In genomic region chr2:26640331-26640745, GRCh38 we compare ENCODE assay signal across 12 cellular contexts. TPM values are rescaled to one million over a fixed set of nuclear protein-coding genes. Genes with fewer than 3 reads are reported as not detected.
DNase-seq lines count a peak whose midpoint lies in the region; ATAC-seq and TF ChIP-seq lines count a peak whose summit lies in the region.
"Had no signal": no experiment of that assay in that cellular context is flagged by ENCODE, and none has a peak within 500 bp of the region (broad histone marks: within the 10 kb centered on the region; RNA-seq: fewer than 3 reads in every experiment).

No MANE protein-coding gene starts in this region.

- POLR2A ChIA-PET in HCT116 (lab: Charles Lee): interaction anchor here (1.2 kb wide), 2 partner anchors 9 to 83 kb away, joined by 4 to 5 read pairs; no protein-coding TSS in a partner anchor
- POLR2A ChIA-PET in naive thymus-derived CD4-positive, alpha-beta T cell (lab: Charles Lee): no interaction called here

- no peaks in the 10 kb centered on the region for H3K9me3 ChIP-seq in HCT116 (ENCODE audit: control insufficient read depth in 1 of 2, insufficient read depth in 1 of 2, low read depth in 1 of 2, low read length in 2 of 2)
- H3K9me3 ChIP-seq in naive thymus-derived CD4-positive, alpha-beta T cell (ENCODE audit: control insufficient read depth in 2 of 3, low read length in 3 of 3): no peaks in the 10 kb centered on the region
- H3K9me3 ChIP-seq: SJSA1 had no signal

- no peak for TF ChIP-seq RAD21 in HCT116 (IDR thresholded peaks at IDR 0.05; ENCODE audit: low read depth)

- TF ChIP-seq POLR2A in HCT116 (IDR thresholded peaks at IDR 0.05; ENCODE audit: borderline replicate concordance, extremely low read depth, insufficient read depth, insufficient read length): no peak
- TF ChIP-seq POLR2A in erythroblast (IDR thresholded peaks at IDR 0.05; ENCODE audit: low read length): no peak

- H3K4me1 Mint-ChIP-seq in endothelial cell (ENCODE audit: unreplicated experiment): peaks cover 6% of the 10 kb centered on the region
- H3K4me1 Mint-ChIP-seq in naive thymus-derived CD4-positive, alpha-beta T cell: peaks cover 0 to 4% (median 0%) of the 10 kb centered on the region in 7 donors

- intact Hi-C loops in HCT116 (cut with micrococcal nuclease): no loop called here
- intact Hi-C loops in naive thymus-derived CD4-positive, alpha-beta T cell (cut with micrococcal nuclease): no loop called here

- in situ Hi-C loops in astrocyte of the cerebellum (cut with HindIII; ENCODE audit: low sequenced_read_pairs): no loop called here

- H3K4me1 ChIP-seq in HCT116 (ENCODE audit: control insufficient read depth in 1 of 2, insufficient read depth in 2 of 2, low read length in 2 of 2): peaks cover 8 to 20% of the 10 kb centered on the region in 2 experiments; a peak in 3 of 4 replicates
- H3K4me1 ChIP-seq in naive thymus-derived CD4-positive, alpha-beta T cell (ENCODE audit: control insufficient read depth in 2 of 2, insufficient read depth in 2 of 2, low read length in 2 of 2): no peaks in the 10 kb centered on the region
- H3K4me1 ChIP-seq: SJSA1 had no signal

- peak overlapping the region; percentile 60 for H3K4me2 ChIP-seq in HCT116 (ENCODE audit: low read length)

- no peaks in the 10 kb centered on the region for H3K79me2 ChIP-seq in HCT116 (ENCODE audit: insufficient read depth, low read length)

- no peaks in the 10 kb centered on the region for H3K9me2 ChIP-seq in HCT116 (ENCODE audit: insufficient read depth)

- 0 out of 2 replicates have a peak, but pooled peaks cover 5% of the 10 kb centered on the region for H3K27me3 ChIP-seq in HCT116 (ENCODE audit: insufficient read depth, low read length)
- H3K27me3 ChIP-seq in naive thymus-derived CD4-positive, alpha-beta T cell (ENCODE audit: control insufficient read depth in 2 of 2, insufficient read depth in 2 of 2, low read length in 2 of 2): no peaks in the 10 kb centered on the region

- no peak overlapping the region for H3K4me3 Mint-ChIP-seq in endothelial cell (ENCODE audit: unreplicated experiment)
- no peak overlapping the region for H3K4me3 Mint-ChIP-seq in naive thymus-derived CD4-positive, alpha-beta T cell

- H3K36me3 Mint-ChIP-seq in endothelial cell (ENCODE audit: low read depth, unreplicated experiment): no peaks in the 10 kb centered on the region
- peaks cover 0 to 3% (median 0%) of the 10 kb centered on the region in 5 donors for H3K36me3 Mint-ChIP-seq in naive thymus-derived CD4-positive, alpha-beta T cell

- no peak overlapping the region for H3K27ac ChIP-seq in HCT116 (ENCODE audit: low read depth, low read length)
- H3K27ac ChIP-seq in naive thymus-derived CD4-positive, alpha-beta T cell (ENCODE audit: low read depth, low read length): no peak overlapping the region
- H3K27ac ChIP-seq: SJSA1 had no signal

- RAD21 ChIA-PET in HCT116 (lab: Charles Lee; ENCODE audit: low non-redundant PET in 1 of 2, low total read pairs in 2 of 2, uncharacterized antibody in 2 of 2, unreplicated experiment in 2 of 2): no interaction called here

- H3K9ac ChIP-seq in HCT116 (ENCODE audit: low read length): no peak overlapping the region

- no peaks in the 10 kb centered on the region for H3K36me3 ChIP-seq in HCT116 (ENCODE audit: control insufficient read depth in 1 of 2, insufficient read depth in 2 of 2, low read length in 2 of 2)
- H3K36me3 ChIP-seq in naive thymus-derived CD4-positive, alpha-beta T cell (ENCODE audit: control insufficient read depth in 2 of 3, insufficient read depth in 3 of 3, low read length in 3 of 3): no peaks in the 10 kb centered on the region
- H3K36me3 ChIP-seq: SJSA1 had no signal

- no peaks in the 10 kb centered on the region for H3K9me3 Mint-ChIP-seq in endothelial cell (ENCODE audit: unreplicated experiment)
- H3K9me3 Mint-ChIP-seq in naive thymus-derived CD4-positive, alpha-beta T cell: no peaks in the 10 kb centered on the region

- no TSS peak for BruUV-seq in HCT116 (replicated peaks; lab: Mats Ljungman, UMichigan)

- H4K20me1 ChIP-seq in HCT116 (ENCODE audit: insufficient read depth): no peaks in the 10 kb centered on the region

- no peak for TF ChIP-seq CTCF in HCT116 (IDR thresholded peaks at IDR 0.05 in 2 of 3, conservative IDR thresholded peaks at IDR 0.05 in 1 of 3; ENCODE audit: borderline replicate concordance in 1 of 3, insufficient read depth in 1 of 3, low read depth in 2 of 3, low read length in 2 of 3)
- TF ChIP-seq CTCF in astrocyte of the cerebellum (IDR thresholded peaks at IDR 0.05; ENCODE audit: low read depth, low read length, missing control alignments): no peak
- no peak for TF ChIP-seq CTCF in endothelial cell (IDR thresholded peaks at IDR 0.05; ENCODE audit: unreplicated experiment)

- H3K4me3 ChIP-seq in HCT116 (replicated peaks in 1 of 2; ENCODE audit: low read depth in 1 of 2, low read length in 2 of 2): no peak overlapping the region
- no peak overlapping the region for H3K4me3 ChIP-seq in astrocyte of the cerebellum (ENCODE audit: low read depth, low read length)
- H3K4me3 ChIP-seq in naive thymus-derived CD4-positive, alpha-beta T cell (ENCODE audit: low read length): no peak overlapping the region
- H3K4me3 ChIP-seq: SJSA1 had no signal

- peak; percentile 76 for DNase-seq in AG08395 (ENCODE audit: low spot score)
- peak; percentile 13 for DNase-seq in HCT116 (ENCODE audit: low read depth, low spot score)
- peak; percentile 6 for DNase-seq in astrocyte of the cerebellum (ENCODE audit: low read depth)
- DNase-seq in kidney tubule cell (ENCODE audit: low spot score): peak; percentile 90
- no peak for DNase-seq in endothelial cell (ENCODE audit: low spot score)
- no peak for DNase-seq in naive thymus-derived CD4-positive, alpha-beta T cell
- DNase-seq in erythroblast (lab: John Stamatoyannopoulos, UW): no peak
- DNase-seq: activated T-cell treated with anti-CD3 and anti-CD28 coated beads, Interleukin-2, amount 50 U/mL, for 48 hours; DMS153; KBM-7 had no signal

- peaks cover 4% of the 10 kb centered on the region for H3K27me3 Mint-ChIP-seq in endothelial cell (ENCODE audit: unreplicated experiment)
- peaks cover 15 to 35% (median 26%) of the 10 kb centered on the region in 5 donors for H3K27me3 Mint-ChIP-seq in naive thymus-derived CD4-positive, alpha-beta T cell

- CTCF ChIA-PET in HCT116 (lab: Charles Lee): interaction anchor here (1.0 kb wide), 1 partner anchor 376 kb away, joined by 3 read pairs; no protein-coding TSS in a partner anchor
- CTCF ChIA-PET in naive thymus-derived CD4-positive, alpha-beta T cell (lab: Charles Lee): no interaction called here

- ATAC-seq in HCT116: peak; percentile 90
- ATAC-seq in GM21529 (IDR thresholded peaks at IDR 0.05; ENCODE audit: unreplicated experiment): no peak
- no peak for ATAC-seq in naive thymus-derived CD4-positive, alpha-beta T cell

- H2AFZ ChIP-seq in HCT116 (ENCODE audit: low read depth, low read length, poor library complexity, severe bottlenecking): peak overlapping the region; percentile 87

- no peak overlapping the region for H3K27ac Mint-ChIP-seq in endothelial cell (ENCODE audit: unreplicated experiment)
- no peak overlapping the region for H3K27ac Mint-ChIP-seq in naive thymus-derived CD4-positive, alpha-beta T cell

TF ChIP-seq in HCT116, 20 proteins besides CTCF, POLR2A, EP300 and RAD21:
- TF ChIP-seq EZH2phosphoT487 (IDR thresholded peaks at IDR 0.05; ENCODE audit: borderline replicate concordance): no peak
- peak; percentile 27; the same call in 1 of the 2 replicates for TF ChIP-seq SP1 (IDR thresholded peaks at IDR 0.05; ENCODE audit: low read depth)
- TF ChIP-seq ATF3 (IDR thresholded peaks at IDR 0.05): no peak
- TF ChIP-seq CEBPB (IDR thresholded peaks at IDR 0.05; ENCODE audit: low read depth): peak; percentile 74

RNA-seq across cellular contexts. Expression of gene CIB4, which starts 0.8 kb away (rescaled TPM):
- total RNA-seq in HCT116 (2021; ENCODE audit: unreplicated experiment): not detected
- polyA plus RNA-seq in HCT116 (2012): 0.36 TPM in 1 of 2 replicates, not detected in the other
- not detected for total RNA-seq in endothelial cell (ENCODE audit: unreplicated experiment)
- not detected for total RNA-seq in naive thymus-derived CD4-positive, alpha-beta T cell
- not detected for polyA plus RNA-seq in naive thymus-derived CD4-positive, alpha-beta T cell
- total RNA-seq: SJSA1 had no signal

RNA-seq across cellular contexts. Expression of gene KCNK3, which starts 52.2 kb away (rescaled TPM):
- total RNA-seq in HCT116 (2021; ENCODE audit: unreplicated experiment): 0.71 TPM
- polyA plus RNA-seq in HCT116 (2012): 0.31 and 0.65 TPM in 2 replicates
- total RNA-seq in endothelial cell (ENCODE audit: unreplicated experiment): not detected
- not detected for total RNA-seq in naive thymus-derived CD4-positive, alpha-beta T cell
- not detected for polyA plus RNA-seq in naive thymus-derived CD4-positive, alpha-beta T cell
- total RNA-seq: SJSA1 had no signal

Comparison
In these comparisons a context has a peak if more than half of its experiments do, and no peak if none do; other contexts are left out.
1. DNase-seq: peak in AG08395 (single experiment), HCT116 (single experiment), astrocyte of the cerebellum (single experiment) and kidney tubule cell (single experiment); none in endothelial cell (single experiment), naive thymus-derived CD4-positive, alpha-beta T cell (0 of 9) and erythroblast (0 of 2).